8 cellular contexts compared by ENCODE assay signal in genomic region chr2:223957092-223957851, GRCh38. TPM values are rescaled to one million over a fixed set of nuclear protein-coding genes. Genes with fewer than 3 reads are reported as not detected.
DNase-seq lines count a peak whose midpoint lies in the region; ATAC-seq, FAIRE-seq and TF ChIP-seq lines count a peak whose summit lies in the region.

Gene MRPL44 (plus strand): TSS chr2:223957463. CDS start chr2:223957473, 10 bp downstream.

- peak; percentile 100 for ATAC-seq in natural killer cell treated with Interleukin-12 subunit alpha and Interleukin-12 subunit beta and Interleukin-15 and Interleukin-18, amount 100 ng/mL, for 72 hours

- peaks cover 9% of the 10 kb centered on the region for H3K36me3 Mint-ChIP-seq in natural killer cell treated with Interleukin-12 subunit alpha and Interleukin-12 subunit beta and Interleukin-15 and Interleukin-18, amount 100 ng/mL, for 72 hours
- peaks cover 30% of the 10 kb centered on the region for H3K36me3 Mint-ChIP-seq in stimulated activated naive CD8-positive, alpha-beta T cell treated with anti-CD3 and anti-CD28 coated beads, Interleukin-15, Interleukin-2, amounts not matched to agents 100 ng/mL and 50 ng/mL, for 24 hours (ENCODE audit: low read depth)

- peak; percentile 86 for FAIRE-seq in H54 (lab: Jason Lieb, UNC)

- TF ChIP-seq POLR2A in H54 (IDR thresholded peaks at IDR 0.05; ENCODE audit: low read depth, low read length) = peak; percentile 69

- H3K9me3 Mint-ChIP-seq in natural killer cell treated with Interleukin-12 subunit alpha and Interleukin-12 subunit beta and Interleukin-15 and Interleukin-18, amount 100 ng/mL, for 72 hours = no peaks in the 10 kb centered on the region
- no peaks in the 10 kb centered on the region for H3K9me3 Mint-ChIP-seq in stimulated activated naive CD8-positive, alpha-beta T cell treated with anti-CD3 and anti-CD28 coated beads, Interleukin-15, Interleukin-2, amounts not matched to agents 100 ng/mL and 50 ng/mL, for 24 hours

- peak within 1 kb of the TSS; percentile 97 for H3K4me3 Mint-ChIP-seq in natural killer cell treated with Interleukin-12 subunit alpha and Interleukin-12 subunit beta and Interleukin-15 and Interleukin-18, amount 100 ng/mL, for 72 hours
- H3K4me3 Mint-ChIP-seq in stimulated activated naive CD8-positive, alpha-beta T cell treated with anti-CD3 and anti-CD28 coated beads, Interleukin-15, Interleukin-2, amounts not matched to agents 100 ng/mL and 50 ng/mL, for 24 hours = peak within 1 kb of the TSS; percentile 93

- H3K4me1 Mint-ChIP-seq in natural killer cell treated with Interleukin-12 subunit alpha and Interleukin-12 subunit beta and Interleukin-15 and Interleukin-18, amount 100 ng/mL, for 72 hours (ENCODE audit: low read depth in 2 of 2) = peaks cover 34 to 56% of the 10 kb centered on the region in 2 donors
- H3K4me1 Mint-ChIP-seq in stimulated activated naive CD8-positive, alpha-beta T cell treated with anti-CD3 and anti-CD28 coated beads, Interleukin-15, Interleukin-2, amounts not matched to agents 100 ng/mL and 50 ng/mL, for 24 hours (ENCODE audit: low read depth) = peaks cover 88% of the 10 kb centered on the region

- H3K27me3 Mint-ChIP-seq in natural killer cell treated with Interleukin-12 subunit alpha and Interleukin-12 subunit beta and Interleukin-15 and Interleukin-18, amount 100 ng/mL, for 72 hours = no peaks in the 10 kb centered on the region
- no peaks in the 10 kb centered on the region for H3K27me3 Mint-ChIP-seq in stimulated activated naive CD8-positive, alpha-beta T cell treated with anti-CD3 and anti-CD28 coated beads, Interleukin-15, Interleukin-2, amounts not matched to agents 100 ng/mL and 50 ng/mL, for 24 hours

- no peak for TF ChIP-seq CTCF in fibroblast of pulmonary artery (IDR thresholded peaks at IDR 0.05; ENCODE audit: low read length, missing control alignments)

- peak within 1 kb of the TSS; percentile 90 for H3K4me3 ChIP-seq in fibroblast of pulmonary artery (replicated peaks; ENCODE audit: low read depth, low read length)

- H3K27ac Mint-ChIP-seq in natural killer cell treated with Interleukin-12 subunit alpha and Interleukin-12 subunit beta and Interleukin-15 and Interleukin-18, amount 100 ng/mL, for 72 hours = peak within 1 kb of the TSS; percentile 93 to 97
- H3K27ac Mint-ChIP-seq in stimulated activated naive CD8-positive, alpha-beta T cell treated with anti-CD3 and anti-CD28 coated beads, Interleukin-15, Interleukin-2, amounts not matched to agents 100 ng/mL and 50 ng/mL, for 24 hours = peak within 1 kb of the TSS; percentile 93

- DNase-seq in EL (peak; percentile 95), H54 (ENCODE audit: insufficient read length, low spot score) (peak; percentile 63), M059J (ENCODE audit: low read depth) (peak; percentile 91), SHP77 (lab: John Stamatoyannopoulos, UW) (peak; percentile 84 to 87), fibroblast of pulmonary artery (ENCODE audit: low read depth) (peak; percentile 97)
- peak; percentile 95 for DNase-seq in activated effector memory CD4-positive, alpha-beta T cell treated with Interleukin-2 at 50 U/mL for 16 hours
- DNase-seq in natural killer cell treated with Interleukin-12 subunit alpha and Interleukin-12 subunit beta and Interleukin-15 and Interleukin-18, amount 100 ng/mL, for 72 hours (ENCODE audit: low spot score) = peak; percentile 97

RNA-seq across cellular contexts. Expression of gene MRPL44, which starts in this region (rescaled TPM):
- 29.4 and 33.5 TPM in 2 replicates for total RNA-seq in M059J (2014; rRNA removed; shearing (Covaris generic))
- 10 to 100 TPM; 29.0 to 29.1 TPM for total RNA-seq in natural killer cell treated with Interleukin-12 subunit alpha and Interleukin-12 subunit beta and Interleukin-15 and Interleukin-18, amount 100 ng/mL, for 72 hours

Comparison
In these comparisons a context has a peak if more than half of its experiments do, and no peak if none do; other contexts are left out.
1. Peak in every context shown above with its lines: DNase-seq, ATAC-seq and H3K4me3 ChIP-seq.